Comparison of ENCODE assay signal across 2 cellular contexts in the genomic region with DNA sequence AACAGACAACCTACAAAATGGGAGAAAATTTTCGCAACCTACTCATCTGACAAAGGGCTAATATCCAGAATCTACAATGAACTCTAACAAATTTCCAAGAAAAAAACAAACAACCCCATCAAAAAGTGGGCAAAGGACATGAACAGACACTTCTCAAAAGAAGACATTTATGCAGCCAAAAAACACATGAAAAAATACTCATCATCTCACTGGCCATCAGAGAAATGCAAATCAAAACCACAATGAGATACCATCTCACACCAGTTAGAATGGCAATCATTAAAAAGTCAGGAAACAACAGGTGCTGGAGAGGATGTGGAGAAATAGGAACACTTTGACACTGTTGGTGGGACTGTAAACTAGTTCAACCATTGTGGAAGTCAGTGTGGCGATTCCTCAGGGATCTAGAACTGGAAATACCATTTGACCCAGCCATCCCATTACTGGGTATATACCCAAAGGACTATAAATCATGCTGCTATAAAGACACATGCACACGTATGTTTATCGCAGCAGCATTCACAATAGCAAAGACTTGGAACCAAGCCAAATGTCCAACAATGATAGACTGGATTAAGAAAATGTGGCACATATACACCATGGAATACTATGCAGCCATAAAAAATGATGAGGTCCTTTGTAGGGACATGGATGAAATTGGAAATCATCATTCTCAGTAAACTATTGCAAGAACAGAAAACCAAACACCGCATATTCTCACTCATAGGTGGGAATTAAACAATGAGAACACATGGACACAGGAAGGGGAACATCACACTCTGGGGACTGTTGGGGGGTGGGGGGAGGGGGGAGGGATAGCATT.
A peak's percentile ranks its signal among the peaks of the same experiment; 100 is the strongest.
TF ChIP-seq lines count a peak whose summit lies in the region.

No MANE protein-coding gene starts in this region.

TF ChIP-seq in HEK293, 187 proteins besides CTCF, POLR2A, EP300 and RAD21:
- TF ChIP-seq ZNF146 (tag by site-specific recombination; IDR thresholded peaks at IDR 0.05) = peak; percentile 85

TF ChIP-seq in K562, 482 proteins besides CTCF, POLR2A, EP300 and RAD21:
- TF ChIP-seq SUPT5H (IDR thresholded peaks at IDR 0.05) (peak; percentile 52; the same call in 1 of the 2 replicates), NFIX (CRISPR knock-in tag; IDR thresholded peaks at IDR 0.05; ENCODE audit: low read depth) (peak; percentile 47; the same call in 1 of the 2 replicates), THRAP3 (IDR thresholded peaks at IDR 0.05; ENCODE audit: borderline replicate concordance) (0 out of 2 replicates have a peak, but pooled peaks have one; percentile 25), ZNF146 (CRISPR knock-in tag; IDR thresholded peaks at IDR 0.05; ENCODE audit: unreplicated experiment) (peak; percentile 90), KDM1A (IDR thresholded peaks at IDR 0.05) (0 out of 4 replicates have a peak, but pooled peaks of 1 of the 2 experiments have one; percentile 16), NFIC (IDR thresholded peaks at IDR 0.05) (peak; percentile 93)
- TF ChIP-seq, protein P1, sequence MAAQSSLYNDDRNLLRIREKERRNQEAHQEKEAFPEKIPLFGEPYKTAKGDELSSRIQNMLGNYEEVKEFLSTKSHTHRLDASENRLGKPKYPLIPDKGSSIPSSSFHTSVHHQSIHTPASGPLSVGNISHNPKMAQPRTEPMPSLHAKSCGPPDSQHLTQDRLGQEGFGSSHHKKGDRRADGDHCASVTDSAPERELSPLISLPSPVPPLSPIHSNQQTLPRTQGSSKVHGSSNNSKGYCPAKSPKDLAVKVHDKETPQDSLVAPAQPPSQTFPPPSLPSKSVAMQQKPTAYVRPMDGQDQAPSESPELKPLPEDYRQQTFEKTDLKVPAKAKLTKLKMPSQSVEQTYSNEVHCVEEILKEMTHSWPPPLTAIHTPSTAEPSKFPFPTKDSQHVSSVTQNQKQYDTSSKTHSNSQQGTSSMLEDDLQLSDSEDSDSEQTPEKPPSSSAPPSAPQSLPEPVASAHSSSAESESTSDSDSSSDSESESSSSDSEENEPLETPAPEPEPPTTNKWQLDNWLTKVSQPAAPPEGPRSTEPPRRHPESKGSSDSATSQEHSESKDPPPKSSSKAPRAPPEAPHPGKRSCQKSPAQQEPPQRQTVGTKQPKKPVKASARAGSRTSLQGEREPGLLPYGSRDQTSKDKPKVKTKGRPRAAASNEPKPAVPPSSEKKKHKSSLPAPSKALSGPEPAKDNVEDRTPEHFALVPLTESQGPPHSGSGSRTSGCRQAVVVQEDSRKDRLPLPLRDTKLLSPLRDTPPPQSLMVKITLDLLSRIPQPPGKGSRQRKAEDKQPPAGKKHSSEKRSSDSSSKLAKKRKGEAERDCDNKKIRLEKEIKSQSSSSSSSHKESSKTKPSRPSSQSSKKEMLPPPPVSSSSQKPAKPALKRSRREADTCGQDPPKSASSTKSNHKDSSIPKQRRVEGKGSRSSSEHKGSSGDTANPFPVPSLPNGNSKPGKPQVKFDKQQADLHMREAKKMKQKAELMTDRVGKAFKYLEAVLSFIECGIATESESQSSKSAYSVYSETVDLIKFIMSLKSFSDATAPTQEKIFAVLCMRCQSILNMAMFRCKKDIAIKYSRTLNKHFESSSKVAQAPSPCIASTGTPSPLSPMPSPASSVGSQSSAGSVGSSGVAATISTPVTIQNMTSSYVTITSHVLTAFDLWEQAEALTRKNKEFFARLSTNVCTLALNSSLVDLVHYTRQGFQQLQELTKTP (IDR thresholded peaks at IDR 0.05; ENCODE audit: low read depth in 1 of 2, partially characterized antibody in 2 of 2) = peak in 1 of 2 experiments; percentile 98
TF ChIP-seq in K562: peak in this region for 7; not testable (repeated sequence) for 475.
